ENCODE assay signal across 9 cellular contexts in the genomic region with DNA sequence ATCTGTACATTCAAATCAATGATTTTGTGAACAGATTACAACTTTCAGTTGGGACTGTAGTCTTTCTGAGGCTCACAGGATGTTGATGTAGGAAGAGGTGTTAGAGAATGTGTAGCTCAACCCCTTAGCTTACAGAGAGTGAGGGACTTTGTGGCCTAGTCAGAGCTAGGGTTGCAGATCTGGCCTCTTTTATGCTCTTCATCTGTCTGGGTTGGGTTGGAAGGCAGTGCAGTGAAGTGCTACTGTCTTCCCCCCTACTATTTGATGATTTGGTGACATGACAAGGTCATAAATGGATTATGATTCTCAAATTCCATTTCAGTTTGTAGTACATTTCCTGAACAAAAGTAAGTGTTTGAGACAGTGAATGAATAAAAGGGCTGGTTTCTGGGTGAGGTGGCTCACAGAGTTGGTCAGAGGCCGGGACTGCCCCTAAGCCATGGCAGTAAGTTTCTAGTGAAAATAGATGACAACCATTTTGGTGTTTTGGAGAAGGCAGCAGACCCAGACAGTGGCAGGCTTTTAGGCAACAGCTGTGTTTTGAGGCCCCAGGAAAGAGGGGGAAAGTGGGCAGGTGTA. TPM values are rescaled to one million over a fixed set of nuclear protein-coding genes. Genes with fewer than 3 reads are reported as not detected.
DNase-seq lines count a peak whose midpoint lies in the region; ATAC-seq and TF ChIP-seq lines count a peak whose summit lies in the region.
"Had no signal": no experiment of that assay in that cellular context is flagged by ENCODE, and none has a peak within 500 bp of the region (broad histone marks: within the 10 kb centered on the region; RNA-seq: fewer than 3 reads in every experiment).

No MANE protein-coding gene starts in this region.

- TF ChIP-seq POLR2A in suprapubic skin (IDR thresholded peaks at IDR 0.05) = no peak

- intact Hi-C loops in CD4-positive, alpha-beta T cell (cut with DNase I, micrococcal nuclease) = no loop called here
- intact Hi-C loops in activated naive CD4-positive, alpha-beta T cell treated with anti-CD3 and anti-CD28 coated beads for 36 hours (cut with micrococcal nuclease) = loop anchor here (1.0 to 5.0 kb wide), 9 partner anchors 9 to 538 kb away; a partner anchor contains a TSS
- intact Hi-C loops in naive thymus-derived CD4-positive, alpha-beta T cell (cut with micrococcal nuclease) = loop anchor here (1.0 to 10.0 kb wide), 9 partner anchors 9 to 467 kb away; a partner anchor contains a TSS

- no peaks in the 10 kb centered on the region for H3K27me3 ChIP-seq in CD4-positive, alpha-beta T cell (ENCODE audit: control insufficient read depth, insufficient read depth, low read length)
- H3K27me3 ChIP-seq in naive thymus-derived CD4-positive, alpha-beta T cell (ENCODE audit: control insufficient read depth in 2 of 2, insufficient read depth in 2 of 2, low read length in 2 of 2) = no peaks in the 10 kb centered on the region
- H3K27me3 ChIP-seq in suprapubic skin = no peaks in the 10 kb centered on the region

- H3K4me1 Mint-ChIP-seq in CD4-positive, alpha-beta T cell (ENCODE audit: low read depth) = peaks cover 94% of the 10 kb centered on the region
- peaks cover 96% of the 10 kb centered on the region for H3K4me1 Mint-ChIP-seq in activated naive CD4-positive, alpha-beta T cell treated with anti-CD3 and anti-CD28 coated beads for 36 hours (ENCODE audit: low read depth)
- peaks cover 68 to 99% (median 94%) of the 10 kb centered on the region in 7 donors for H3K4me1 Mint-ChIP-seq in naive thymus-derived CD4-positive, alpha-beta T cell

- CTCF ChIA-PET in CD4-positive, alpha-beta T cell (lab: Charles Lee) = interaction anchor here (1.0 kb wide), 1 partner anchor 22 kb away, joined by 5 read pairs; a partner anchor contains a TSS
- CTCF ChIA-PET in activated naive CD4-positive, alpha-beta T cell treated with anti-CD3 and anti-CD28 coated beads for 36 hours (lab: Charles Lee) = interaction anchor here (0.6 to 3.0 kb wide), 9 partner anchors 9 to 390 kb away, joined by 3 to 14 read pairs (median 4); no protein-coding TSS in a partner anchor
- CTCF ChIA-PET in naive thymus-derived CD4-positive, alpha-beta T cell (lab: Charles Lee) = interaction anchor here (0.5 to 2.9 kb wide), 8 partner anchors 10 to 300 kb away, joined by 3 to 12 read pairs (median 4); no protein-coding TSS in a partner anchor

- POLR2A ChIA-PET in CD4-positive, alpha-beta T cell (lab: Charles Lee) = interaction anchor here (0.6 to 6.2 kb wide), 20 partner anchors 9 to 412 kb away, joined by 3 to 81 read pairs (median 4); a partner anchor contains a TSS
- POLR2A ChIA-PET in naive thymus-derived CD4-positive, alpha-beta T cell (lab: Charles Lee) = interaction anchor here (0.6 to 5.6 kb wide), 10 partner anchors 9 to 147 kb away, joined by 3 to 47 read pairs (median 4); a partner anchor contains a TSS

- ATAC-seq in CD4-positive, alpha-beta T cell (ENCODE audit: poor library complexity) = peak; percentile 87
- peak; percentile 43 for ATAC-seq in HG03175 (IDR thresholded peaks at IDR 0.05; ENCODE audit: unreplicated experiment)
- peak; percentile 88 for ATAC-seq in naive thymus-derived CD4-positive, alpha-beta T cell
- no peak for ATAC-seq in HG03280 (IDR thresholded peaks at IDR 0.05; ENCODE audit: unreplicated experiment)

- TF ChIP-seq EP300 in suprapubic skin (IDR thresholded peaks at IDR 0.05) = no peak

- H3K27ac Mint-ChIP-seq in CD4-positive, alpha-beta T cell = peak overlapping the region; percentile 95
- peak overlapping the region; percentile 95 for H3K27ac Mint-ChIP-seq in activated naive CD4-positive, alpha-beta T cell treated with anti-CD3 and anti-CD28 coated beads for 36 hours
- peak overlapping the region in 8 of 9 donors; percentile 90 to 98 (median 95) for H3K27ac Mint-ChIP-seq in naive thymus-derived CD4-positive, alpha-beta T cell

- H3K9me3 Mint-ChIP-seq in CD4-positive, alpha-beta T cell = no peaks in the 10 kb centered on the region
- peaks cover 4% of the 10 kb centered on the region for H3K9me3 Mint-ChIP-seq in activated naive CD4-positive, alpha-beta T cell treated with anti-CD3 and anti-CD28 coated beads for 36 hours
- H3K9me3 Mint-ChIP-seq in naive thymus-derived CD4-positive, alpha-beta T cell = peaks cover 0 to 6% (median 0%) of the 10 kb centered on the region in 11 donors

- no peaks in the 10 kb centered on the region for H3K36me3 ChIP-seq in naive thymus-derived CD4-positive, alpha-beta T cell (ENCODE audit: control insufficient read depth in 2 of 3, insufficient read depth in 3 of 3, low read length in 3 of 3)
- no peaks in the 10 kb centered on the region for H3K36me3 ChIP-seq in suprapubic skin

- peak overlapping the region; percentile 57 for H3K27ac ChIP-seq in CD4-positive, alpha-beta T cell (ENCODE audit: low read depth, low read length)
- H3K27ac ChIP-seq in naive thymus-derived CD4-positive, alpha-beta T cell (ENCODE audit: low read depth, low read length) = peak overlapping the region; percentile 62
- no peak overlapping the region for H3K27ac ChIP-seq in suprapubic skin

- H3K36me3 Mint-ChIP-seq in CD4-positive, alpha-beta T cell (ENCODE audit: low read depth) = peaks cover 16% of the 10 kb centered on the region
- H3K36me3 Mint-ChIP-seq in activated naive CD4-positive, alpha-beta T cell treated with anti-CD3 and anti-CD28 coated beads for 36 hours (ENCODE audit: low read depth) = peaks cover 28% of the 10 kb centered on the region
- peaks cover 0 to 51% (median 4%) of the 10 kb centered on the region in 5 donors for H3K36me3 Mint-ChIP-seq in naive thymus-derived CD4-positive, alpha-beta T cell

- H3K4me3 Mint-ChIP-seq in CD4-positive, alpha-beta T cell = peak overlapping the region; percentile 72
- H3K4me3 Mint-ChIP-seq in activated naive CD4-positive, alpha-beta T cell treated with anti-CD3 and anti-CD28 coated beads for 36 hours = peak overlapping the region; percentile 33
- H3K4me3 Mint-ChIP-seq in naive thymus-derived CD4-positive, alpha-beta T cell = peak overlapping the region; percentile 59 to 85 (median 74)

- DNase-seq in CD4-positive, alpha-beta T cell = peak in 2 of 10 experiments; percentile 27 to 32
- DNase-seq in activated naive CD4-positive, alpha-beta T cell treated with anti-CD3 and anti-CD28 coated beads for 36 hours = peak; percentile 79
- peak in 8 of 9 donors; percentile 46 to 80 (median 68) for DNase-seq in naive thymus-derived CD4-positive, alpha-beta T cell
- DNase-seq in SW480 (ENCODE audit: low spot score) (no peak), suprapubic skin (ENCODE audit: low spot score in 2 of 2) (no peak), GM20000 (ENCODE audit: low spot score) (no peak)
- DNase-seq: NCI-H2029 had no signal

- TF ChIP-seq CTCF in CD4-positive, alpha-beta T cell (IDR thresholded peaks at IDR 0.05) = no peak
- TF ChIP-seq CTCF in suprapubic skin (IDR thresholded peaks at IDR 0.05) = no peak
- TF ChIP-seq CTCF in GM20000 (IDR thresholded peaks at IDR 0.05; ENCODE audit: extremely low read depth, missing control alignments) = no peak

- peaks cover 53 to 87% of the 10 kb centered on the region in 2 donors for H3K4me1 ChIP-seq in naive thymus-derived CD4-positive, alpha-beta T cell (ENCODE audit: control insufficient read depth in 2 of 2, insufficient read depth in 2 of 2, low read length in 2 of 2)
- H3K4me1 ChIP-seq in suprapubic skin = peaks cover 41% of the 10 kb centered on the region

- 81% methylated on average over 1 of the region's 1 CpG for WGBS in suprapubic skin

- no peaks in the 10 kb centered on the region for H3K27me3 Mint-ChIP-seq in CD4-positive, alpha-beta T cell
- no peaks in the 10 kb centered on the region for H3K27me3 Mint-ChIP-seq in activated naive CD4-positive, alpha-beta T cell treated with anti-CD3 and anti-CD28 coated beads for 36 hours (ENCODE audit: low read depth)
- H3K27me3 Mint-ChIP-seq in naive thymus-derived CD4-positive, alpha-beta T cell = no peaks in the 10 kb centered on the region

- peak overlapping the region; percentile 24 for H3K4me3 ChIP-seq in naive thymus-derived CD4-positive, alpha-beta T cell (ENCODE audit: low read length)
- H3K4me3 ChIP-seq in suprapubic skin = no peak overlapping the region

- no peaks in the 10 kb centered on the region for H3K9me3 ChIP-seq in CD4-positive, alpha-beta T cell (ENCODE audit: control insufficient read depth, low read length)
- no peaks in the 10 kb centered on the region for H3K9me3 ChIP-seq in naive thymus-derived CD4-positive, alpha-beta T cell (ENCODE audit: control insufficient read depth in 2 of 3, low read length in 3 of 3)
- no peaks in the 10 kb centered on the region for H3K9me3 ChIP-seq in suprapubic skin

RNA-seq across cellular contexts. Expression of a gene that starts 21.6 kb away (rescaled TPM):
- total RNA-seq in CD4-positive, alpha-beta T cell = 10 to 100 TPM; 92.8 to 94.0 TPM
- 100 to 1,000 TPM; 126 to 131 TPM for total RNA-seq in activated naive CD4-positive, alpha-beta T cell treated with anti-CD3 and anti-CD28 coated beads for 36 hours
- 100 to 1,000 TPM; 104 to 138 (median 128) TPM for total RNA-seq in naive thymus-derived CD4-positive, alpha-beta T cell
- 10 to 100 TPM; 13.6 to 14.2 TPM for polyA plus RNA-seq in naive thymus-derived CD4-positive, alpha-beta T cell
- 10 to 100 TPM; 29.6 to 56.6 (median 38.2) TPM for total RNA-seq in suprapubic skin

Comparison
In these comparisons a context has a peak if more than half of its experiments do, and no peak if none do; other contexts are left out.
1. DNase-seq: peak in activated naive CD4-positive, alpha-beta T cell treated with anti-CD3 and anti-CD28 coated beads for 36 hours (single experiment) and naive thymus-derived CD4-positive, alpha-beta T cell (8 of 9); none in SW480 (single experiment), suprapubic skin (0 of 2) and GM20000 (single experiment).
2. intact Hi-C loops: an anchor here in activated naive CD4-positive, alpha-beta T cell treated with anti-CD3 and anti-CD28 coated beads for 36 hours (1.0 to 5.0 kb wide) and naive thymus-derived CD4-positive, alpha-beta T cell (1.0 to 10.0 kb wide); none called in CD4-positive, alpha-beta T cell.
3. Peak in every context shown above with its lines, with median percentiles within 50 percentile points of each other: H3K27ac Mint-ChIP-seq and H3K4me3 Mint-ChIP-seq.